ENCODE assay signal across 8 cellular contexts in the genomic region with DNA sequence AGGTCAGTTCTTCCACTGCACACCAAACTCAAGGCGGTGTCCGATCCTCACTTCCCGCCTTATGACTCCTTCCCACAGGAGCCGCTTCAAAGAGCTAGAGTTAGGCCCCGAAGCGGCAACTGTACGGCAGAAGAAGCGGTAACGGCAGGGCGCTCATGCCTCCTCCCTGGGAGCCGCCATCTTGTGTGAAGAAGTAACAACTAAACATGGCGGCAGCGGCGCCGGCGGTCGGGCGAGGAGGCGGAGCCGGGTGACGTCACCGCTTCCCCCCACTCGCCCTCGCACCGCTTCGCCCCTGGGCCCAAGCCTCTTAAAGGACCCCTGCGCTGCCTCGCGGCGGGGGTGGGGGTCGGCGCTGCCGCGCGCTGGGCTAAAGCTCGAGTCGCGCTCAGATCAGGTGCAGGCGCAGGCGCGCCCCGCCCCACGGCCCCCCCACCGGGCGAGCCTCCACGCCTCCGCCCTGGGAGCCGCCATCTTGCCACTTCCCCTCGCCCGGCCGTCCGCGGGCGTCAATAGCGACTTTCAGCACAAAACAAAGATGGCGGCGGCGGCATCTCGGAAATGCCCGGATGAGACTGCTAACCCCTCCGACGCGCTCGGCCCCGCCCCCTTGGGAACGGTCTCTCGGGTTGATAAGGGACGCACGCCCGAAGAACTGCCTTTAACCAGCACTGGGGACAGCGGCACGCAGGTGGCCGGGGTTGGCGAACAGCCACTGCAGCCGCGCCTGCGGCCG. TPM values are rescaled to one million over a fixed set of nuclear protein-coding genes. Genes with fewer than 3 reads are reported as not detected.
A peak's percentile ranks its signal among the peaks of the same experiment; 100 is the strongest.
DNase-seq lines count a peak whose midpoint lies in the region; ATAC-seq and TF ChIP-seq lines count a peak whose summit lies in the region.

Gene HCFC1 (minus strand): TSS at position 187 of the 736 bp plus-strand sequence. CDS start 978 bp downstream, outside the sequence.

- peak within 1 kb of the TSS; percentile 76 to 98 (median 81) for H3K4me3 ChIP-seq in liver (ENCODE audit: low read depth in 1 of 3, low read length in 3 of 3)

- H3K27ac ChIP-seq in liver (ENCODE audit: low read depth in 1 of 2, low read length in 2 of 2), result peak within 1 kb of the TSS; percentile 95 to 100

- TF ChIP-seq POLR2A in GM19193 (IDR thresholded peaks at IDR 0.05; ENCODE audit: extremely low read depth, insufficient read depth, insufficient read length), result peak; percentile 51

- peak within 1 kb of the TSS; percentile 99 for H3K27ac Mint-ChIP-seq in dendritic cell treated with granulocyte-macrophage colony-stimulating factor and Interleukin-4, amounts not matched to agents 40 ng/mL and 50 ng/mL, for 4 days

- H3K9ac ChIP-seq in liver (ENCODE audit: low read depth in 1 of 2, low read length in 2 of 2), result peak within 1 kb of the TSS; percentile 57 to 92

- H3K27me3 ChIP-seq in liver (ENCODE audit: control insufficient read depth in 4 of 4, insufficient read depth in 4 of 4, low read length in 3 of 4), result no peaks in the 10 kb centered on the region

- no peak for TF ChIP-seq RAD21 in liver (IDR thresholded peaks at IDR 0.05)

- H3K4me3 Mint-ChIP-seq in dendritic cell treated with granulocyte-macrophage colony-stimulating factor and Interleukin-4, amounts not matched to agents 40 ng/mL and 50 ng/mL, for 4 days, result peak within 1 kb of the TSS; percentile 100

- H3K4me1 ChIP-seq in liver (ENCODE audit: control insufficient read depth in 4 of 4, insufficient read depth in 4 of 4, low read length in 3 of 4), result peaks cover 13 to 53% (median 49%) of the 10 kb centered on the region in 4 donors

- peaks cover 35% of the 10 kb centered on the region for H3K36me3 Mint-ChIP-seq in dendritic cell treated with granulocyte-macrophage colony-stimulating factor and Interleukin-4, amounts not matched to agents 40 ng/mL and 50 ng/mL, for 4 days (ENCODE audit: low read depth)

- under 1% methylated on average over 78 of the region's 78 CpGs for WGBS in liver

- intact Hi-C loops in dendritic cell treated with granulocyte-macrophage colony-stimulating factor and Interleukin-4, amounts not matched to agents 40 ng/mL and 50 ng/mL, for 4 days (cut with micrococcal nuclease), result loop anchor here (5.0 kb wide), 1 partner anchor 41 kb away; no protein-coding TSS in a partner anchor

- no peaks in the 10 kb centered on the region for H3K9me3 Mint-ChIP-seq in dendritic cell treated with granulocyte-macrophage colony-stimulating factor and Interleukin-4, amounts not matched to agents 40 ng/mL and 50 ng/mL, for 4 days

- H3K36me3 ChIP-seq in liver (ENCODE audit: control insufficient read depth in 4 of 4, insufficient read depth in 3 of 4, low read depth in 1 of 4, low read length in 3 of 4), result no peaks in the 10 kb centered on the region

- TF ChIP-seq CTCF in liver (IDR thresholded peaks at IDR 0.05; ENCODE audit: low read depth, low read length, missing input control), result peak; percentile 3

- peak; percentile 52 to 53 for DNase-seq in AML-193 (lab: John Stamatoyannopoulos, UW)
- peak; percentile 94 to 97 for DNase-seq in NCI-H524 (lab: John Stamatoyannopoulos, UW)
- DNase-seq in activated CD4-positive, alpha-beta T cell treated with anti-CD3 and anti-CD28 coated beads, Interleukin-2, amount 50 U/mL, for 1 hour, result peak; percentile 87
- peak; percentile 90 for DNase-seq in stimulated activated CD4-positive, alpha-beta T cell treated with anti-CD3 and anti-CD28 coated beads, Interleukin-4, amount 100 ng/mL, for 24 hours

- ATAC-seq in HG03439 (IDR thresholded peaks at IDR 0.05; ENCODE audit: unreplicated experiment), result peak; percentile 40

- no peaks in the 10 kb centered on the region for H3K9me3 ChIP-seq in liver (ENCODE audit: control insufficient read depth in 4 of 4, low read length in 3 of 4)

- no peaks in the 10 kb centered on the region for H3K27me3 Mint-ChIP-seq in dendritic cell treated with granulocyte-macrophage colony-stimulating factor and Interleukin-4, amounts not matched to agents 40 ng/mL and 50 ng/mL, for 4 days

- H3K4me1 Mint-ChIP-seq in dendritic cell treated with granulocyte-macrophage colony-stimulating factor and Interleukin-4, amounts not matched to agents 40 ng/mL and 50 ng/mL, for 4 days (ENCODE audit: low read depth), result peaks cover 48% of the 10 kb centered on the region

TF ChIP-seq in liver, 16 proteins besides CTCF, POLR2A, EP300 and RAD21:
- TF ChIP-seq RXRA (IDR thresholded peaks at IDR 0.05), result no peak
- peak; percentile 47 for TF ChIP-seq TAF1 (conservative IDR thresholded peaks at IDR 0.05)
- TF ChIP-seq ATF3 (IDR thresholded peaks at IDR 0.05), result no peak
- no peak for TF ChIP-seq JUND (IDR thresholded peaks at IDR 0.05)
- no peak for TF ChIP-seq MAX (IDR thresholded peaks at IDR 0.05)
- TF ChIP-seq SP1 (IDR thresholded peaks at IDR 0.05), result peak; percentile 12
- no peak for TF ChIP-seq FOXA2 (IDR thresholded peaks at IDR 0.05)
- TF ChIP-seq YY1 (IDR thresholded peaks at IDR 0.05), result peak; percentile 97
- TF ChIP-seq REST (IDR thresholded peaks at IDR 0.05), result no peak

RNA-seq across cellular contexts. Expression of gene HCFC1, which starts in this region (rescaled TPM):
- 10 to 100 TPM; 15.6 to 26.9 TPM for total RNA-seq in liver
- 10 to 100 TPM in 1 of 2 donors, 1 to 10 TPM in 1; 7.9 to 12.1 TPM for polyA plus RNA-seq in liver

Comparison
In these comparisons a context has a peak if more than half of its experiments do, and no peak if none do; other contexts are left out.
1. Peak in every context shown above with its lines: DNase-seq, ATAC-seq, H3K4me3 ChIP-seq and H3K27ac ChIP-seq.